11 cellular contexts compared by ENCODE assay signal in genomic region chr17:59427996-59428395, GRCh38.
DNase-seq lines count a peak whose midpoint lies in the region; ATAC-seq and TF ChIP-seq lines count a peak whose summit lies in the region.
"Had no signal": no experiment of that assay in that cellular context is flagged by ENCODE, and none has a peak within 500 bp of the region (broad histone marks: within the 10 kb centered on the region; RNA-seq: fewer than 3 reads in every experiment).

No MANE protein-coding gene starts in this region.

- no peak for ATAC-seq in body of pancreas
- no peak for ATAC-seq in GM21576 (IDR thresholded peaks at IDR 0.05; ENCODE audit: unreplicated experiment)

- H3K27ac ChIP-seq in body of pancreas (peak overlapping the region; percentile 45 to 73 (median 66)), adrenal gland (peak overlapping the region in 2 of 5 donors; percentile 40 to 53), RWPE1 (no peak overlapping the region)
- H3K27ac ChIP-seq: SK-N-MC had no signal

- DNase-seq in AG08396 (ENCODE audit: low spot score) (peak; percentile 34), body of pancreas (no peak), islet precursor cell (peak; percentile 82), putamen (ENCODE audit: low spot score) (peak; percentile 69), adrenal gland (no peak), RWPE1 (ENCODE audit: low spot score) (no peak), immature natural killer cell (no peak)

- TF ChIP-seq CTCF in body of pancreas (IDR thresholded peaks at IDR 0.05) = no peak
- no peak for TF ChIP-seq CTCF in adrenal gland (IDR thresholded peaks at IDR 0.05)
- no peak for TF ChIP-seq CTCF in RWPE1 (conservative IDR thresholded peaks at IDR 0.05; ENCODE audit: low read depth)

- H3K4me3 Mint-ChIP-seq in immature natural killer cell = no peak overlapping the region
- H3K4me3 Mint-ChIP-seq: activated CD8-positive, alpha-beta T cell treated with anti-CD3 and anti-CD28 coated beads for 36 hours; type B pancreatic cell had no signal

- 73 to 78% methylated on average over 9 of the region's 9 CpGs for WGBS in body of pancreas, 2 donors
- WGBS in adrenal gland, 4 donors = 74 to 78% (median 76%) methylated on average over 9 of the region's 9 CpGs

- H3K9me3 Mint-ChIP-seq in immature natural killer cell = no peaks in the 10 kb centered on the region

- H3K36me3 ChIP-seq in body of pancreas (replicated peaks in 1 of 2; ENCODE audit: insufficient read depth in 1 of 2, low read depth in 2 of 2) = no peaks in the 10 kb centered on the region
- H3K36me3 ChIP-seq in adrenal gland (replicated peaks in 1 of 2) = no peaks in the 10 kb centered on the region

- H3K9me3 ChIP-seq in body of pancreas (no peaks in the 10 kb centered on the region), adrenal gland (replicated peaks in 1 of 3) (no peaks in the 10 kb centered on the region)

- H3K4me3 ChIP-seq in body of pancreas (no peak overlapping the region), adrenal gland (no peak overlapping the region)
- H3K4me3 ChIP-seq: SK-N-MC had no signal

- H3K27me3 ChIP-seq in body of pancreas (no peaks in the 10 kb centered on the region), adrenal gland (no peaks in the 10 kb centered on the region)

- intact Hi-C loops in body of pancreas (cut with DNase I) = no loop called here
- intact Hi-C loops in adrenal gland (cut with DNase I) = no loop called here

- no peaks in the 10 kb centered on the region for H3K4me1 Mint-ChIP-seq in immature natural killer cell

- TF ChIP-seq POLR2A in body of pancreas (IDR thresholded peaks at IDR 0.05) (no peak), adrenal gland (IDR thresholded peaks at IDR 0.05) (no peak)

- H3K27ac Mint-ChIP-seq in immature natural killer cell = no peak overlapping the region
- H3K27ac Mint-ChIP-seq: type B pancreatic cell had no signal

- H3K27me3 Mint-ChIP-seq in immature natural killer cell (ENCODE audit: low read depth in 3 of 3) = peaks cover 0 to 10% (median 2%) of the 10 kb centered on the region in 3 donors

- peaks cover 70% of the 10 kb centered on the region for H3K4me1 ChIP-seq in body of pancreas
- peaks cover 24 to 44% of the 10 kb centered on the region in 2 donors for H3K4me1 ChIP-seq in adrenal gland (replicated peaks in 1 of 2)

- CTCF ChIA-PET in RWPE1 (lab: Yijun Ruan, JAX) = no interaction called here

- POLR2A ChIA-PET in RWPE1 (lab: Yijun Ruan, JAX; ENCODE audit: low non-redundant PET) = no interaction called here

- H3K36me3 Mint-ChIP-seq in immature natural killer cell = no peaks in the 10 kb centered on the region
- H3K36me3 Mint-ChIP-seq: type B pancreatic cell had no signal

Comparison
In these comparisons a context has a peak if more than half of its experiments do, and no peak if none do; other contexts are left out.
1. DNase-seq: peak in AG08396 (single experiment), islet precursor cell (single experiment) and putamen (single experiment); none in body of pancreas (0 of 4), adrenal gland (0 of 7), RWPE1 (single experiment) and immature natural killer cell (0 of 3).